In the genomic region with DNA sequence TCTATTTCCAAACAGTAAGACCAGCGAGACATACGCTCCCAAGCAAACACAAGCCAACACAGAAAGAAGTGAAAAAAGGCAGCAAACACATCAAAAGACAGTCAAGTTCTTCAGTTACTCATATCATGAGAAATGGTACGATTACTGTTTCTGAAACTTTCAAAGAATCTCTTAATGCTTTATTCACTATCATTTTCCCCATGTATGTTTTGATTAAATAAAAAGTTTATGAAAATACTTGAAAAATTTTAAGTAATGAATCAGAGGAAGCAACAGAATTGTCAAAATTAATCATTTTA, we compare ENCODE assay signal across 12 cellular contexts.
A peak's percentile ranks its signal among the peaks of the same experiment; 100 is the strongest.
DNase-seq lines count a peak whose midpoint lies in the region; ATAC-seq and TF ChIP-seq lines count a peak whose summit lies in the region.
"Had no signal": no experiment of that assay in that cellular context is flagged by ENCODE, and none has a peak within 500 bp of the region (broad histone marks: within the 10 kb centered on the region; RNA-seq: fewer than 3 reads in every experiment).

No MANE protein-coding gene starts in this region.

- peaks cover 66% of the 10 kb centered on the region for H3K4me1 Mint-ChIP-seq in activated T-cell treated with anti-CD3 and anti-CD28 coated beads, Interleukin-2, amount 50 U/mL, for 72 hours (ENCODE audit: low read depth)
- H3K4me1 Mint-ChIP-seq in activated CD8-positive, alpha-beta T cell treated with anti-CD3 and anti-CD28 coated beads, Interleukin-2, amount 10 ng/mL, durations not matched to agents 7 days and 5 days (ENCODE audit: low read depth), result peaks cover 70% of the 10 kb centered on the region
- H3K4me1 Mint-ChIP-seq in immature natural killer cell (peaks cover 47 to 63% of the 10 kb centered on the region in 2 donors), Calu3 (ENCODE audit: low read depth, unreplicated experiment) (peaks cover 15% of the 10 kb centered on the region)

- H3K27ac Mint-ChIP-seq in activated T-cell treated with anti-CD3 and anti-CD28 coated beads, Interleukin-2, amount 50 U/mL, for 72 hours, result peak overlapping the region; percentile 90
- H3K27ac Mint-ChIP-seq in activated CD8-positive, alpha-beta T cell treated with anti-CD3 and anti-CD28 coated beads, Interleukin-2, amount 10 ng/mL, durations not matched to agents 7 days and 5 days, result peak overlapping the region; percentile 82
- H3K27ac Mint-ChIP-seq in immature natural killer cell (peak overlapping the region in 4 of 6 donors; percentile 22 to 65 (median 40)), Calu3 (ENCODE audit: unreplicated experiment) (no peak overlapping the region)
- H3K27ac Mint-ChIP-seq: dendritic cell treated with granulocyte-macrophage colony-stimulating factor and Interleukin-4, amounts not matched to agents 40 ng/mL and 50 ng/mL, for 4 days had no signal

- POLR2A ChIA-PET in activated CD8-positive, alpha-beta T cell treated with anti-CD3 and anti-CD28 coated beads, Interleukin-2, amount 10 ng/mL, durations not matched to agents 7 days and 5 days (lab: Charles Lee), result interaction anchor here (1.1 to 2.0 kb wide), 5 partner anchors 10 to 115 kb away, joined by 3 to 12 read pairs (median 4); partner anchors contain the start of gene HDAC4

- no peaks in the 10 kb centered on the region for H3K9me3 Mint-ChIP-seq in activated T-cell treated with anti-CD3 and anti-CD28 coated beads, Interleukin-2, amount 50 U/mL, for 72 hours
- H3K9me3 Mint-ChIP-seq in activated CD8-positive, alpha-beta T cell treated with anti-CD3 and anti-CD28 coated beads, Interleukin-2, amount 10 ng/mL, durations not matched to agents 7 days and 5 days (ENCODE audit: insufficient read depth), result no peaks in the 10 kb centered on the region
- H3K9me3 Mint-ChIP-seq in immature natural killer cell (no peaks in the 10 kb centered on the region), Calu3 (ENCODE audit: low read depth, unreplicated experiment) (no peaks in the 10 kb centered on the region)
- H3K9me3 Mint-ChIP-seq: dendritic cell treated with granulocyte-macrophage colony-stimulating factor and Interleukin-4, amounts not matched to agents 40 ng/mL and 50 ng/mL, for 4 days had no signal

- no TSS peak for BruUV-seq in Calu3 (replicated peaks; lab: Mats Ljungman, UMichigan)

- peak; percentile 26 to 43 for ATAC-seq in activated T-cell treated with anti-CD3 and anti-CD28 coated beads, Interleukin-2, amount 50 U/mL, for 72 hours (replicated peaks in 1 of 2)
- no peak for ATAC-seq in activated CD8-positive, alpha-beta T cell treated with anti-CD3 and anti-CD28 coated beads, Interleukin-2, amount 10 ng/mL, durations not matched to agents 7 days and 5 days
- ATAC-seq in HG02840 (IDR thresholded peaks at IDR 0.05; ENCODE audit: low FRiP score, unreplicated experiment), result no peak

- intact Hi-C loops in Calu3 (cut with micrococcal nuclease; ENCODE audit: unreplicated experiment), result no loop called here

- no peak for TF ChIP-seq CTCF in Calu3 (IDR thresholded peaks at IDR 0.05; ENCODE audit: unreplicated experiment)

- no peak for DNase-seq in activated T-cell treated with anti-CD3 and anti-CD28 coated beads, Interleukin-2, amount 50 U/mL, for 72 hours
- DNase-seq in activated T-cell treated with anti-CD3 and anti-CD28 coated beads, Interleukin-2, amount 50 U/mL, for 48 hours, result no peak
- no peak for DNase-seq in activated CD8-positive, alpha-beta T cell treated with anti-CD3 and anti-CD28 coated beads, Interleukin-2, amount 10 ng/mL, durations not matched to agents 7 days and 5 days
- DNase-seq in immature natural killer cell (no peak), substantia nigra (lab: John Stamatoyannopoulos, UW) (no peak), NCI-H69 (lab: John Stamatoyannopoulos, UW) (no peak), Calu3 (no peak)
- DNase-seq: NCI-H1930, NCI-H82 had no signal

- H3K4me3 Mint-ChIP-seq in activated T-cell treated with anti-CD3 and anti-CD28 coated beads, Interleukin-2, amount 50 U/mL, for 72 hours, result peak overlapping the region; percentile 79 to 93
- H3K4me3 Mint-ChIP-seq in activated CD8-positive, alpha-beta T cell treated with anti-CD3 and anti-CD28 coated beads, Interleukin-2, amount 10 ng/mL, durations not matched to agents 7 days and 5 days, result peak overlapping the region; percentile 67
- H3K4me3 Mint-ChIP-seq in immature natural killer cell (peak overlapping the region in 1 of 5 donors; percentile 64), Calu3 (ENCODE audit: low read depth, unreplicated experiment) (no peak overlapping the region)

- peak overlapping the region; percentile 14 for H3K27ac ChIP-seq in substantia nigra (ENCODE audit: low read depth, low read length, poor library complexity, severe bottlenecking)
- H3K27ac ChIP-seq: RWPE1 had no signal

- CTCF ChIA-PET in activated CD8-positive, alpha-beta T cell treated with anti-CD3 and anti-CD28 coated beads, Interleukin-2, amount 10 ng/mL, durations not matched to agents 7 days and 5 days (lab: Charles Lee), result interaction anchor here (0.9 to 2.1 kb wide), 5 partner anchors 9 to 113 kb away, joined by 3 to 9 read pairs (median 7); no protein-coding TSS in a partner anchor
- CTCF ChIA-PET in Calu3 (lab: Charles Lee), result no interaction called here

- peaks cover 3 to 4% of the 10 kb centered on the region in 2 donors for H3K36me3 Mint-ChIP-seq in activated T-cell treated with anti-CD3 and anti-CD28 coated beads, Interleukin-2, amount 50 U/mL, for 72 hours (ENCODE audit: insufficient read depth in 2 of 2)
- H3K36me3 Mint-ChIP-seq in activated CD8-positive, alpha-beta T cell treated with anti-CD3 and anti-CD28 coated beads, Interleukin-2, amount 10 ng/mL, durations not matched to agents 7 days and 5 days (ENCODE audit: low read depth), result peaks cover 23% of the 10 kb centered on the region
- H3K36me3 Mint-ChIP-seq in immature natural killer cell (no peaks in the 10 kb centered on the region), Calu3 (ENCODE audit: insufficient read depth, unreplicated experiment) (no peaks in the 10 kb centered on the region)

- H3K27me3 Mint-ChIP-seq in activated T-cell treated with anti-CD3 and anti-CD28 coated beads, Interleukin-2, amount 50 U/mL, for 72 hours (ENCODE audit: low read depth), result peaks cover 20% of the 10 kb centered on the region
- no peaks in the 10 kb centered on the region for H3K27me3 Mint-ChIP-seq in activated CD8-positive, alpha-beta T cell treated with anti-CD3 and anti-CD28 coated beads, Interleukin-2, amount 10 ng/mL, durations not matched to agents 7 days and 5 days (ENCODE audit: low read depth)
- H3K27me3 Mint-ChIP-seq in immature natural killer cell (ENCODE audit: low read depth in 3 of 3) (peaks cover 4 to 6% (median 6%) of the 10 kb centered on the region in 3 donors), Calu3 (ENCODE audit: unreplicated experiment) (no peaks in the 10 kb centered on the region)
- H3K27me3 Mint-ChIP-seq: dendritic cell treated with granulocyte-macrophage colony-stimulating factor and Interleukin-4, amounts not matched to agents 40 ng/mL and 50 ng/mL, for 4 days had no signal

Comparison
In these comparisons a context has a peak if more than half of its experiments do, and no peak if none do; other contexts are left out.
1. ATAC-seq: peak in activated T-cell treated with anti-CD3 and anti-CD28 coated beads, Interleukin-2, amount 50 U/mL, for 72 hours (2 of 2); none in activated CD8-positive, alpha-beta T cell treated with anti-CD3 and anti-CD28 coated beads, Interleukin-2, amount 10 ng/mL, durations not matched to agents 7 days and 5 days (single experiment) and HG02840 (single experiment).